ENCODE assay signal across 1 cellular context in genomic region chr1:55955237-55955636, GRCh38.
TF ChIP-seq lines count a peak whose summit lies in the region.

No MANE protein-coding gene starts in this region.

TF ChIP-seq in IMR-90, 13 proteins besides CTCF, POLR2A, EP300 and RAD21 (continued from another document):
- TF ChIP-seq MAFK (IDR thresholded peaks at IDR 0.05; ENCODE audit: low read depth, low read length) (no peak), RFX5 (IDR thresholded peaks at IDR 0.05; ENCODE audit: low read depth, low read length) (no peak), CHD1 (IDR thresholded peaks at IDR 0.05; ENCODE audit: low read depth, low read length) (no peak), MAZ (IDR thresholded peaks at IDR 0.05; ENCODE audit: borderline replicate concordance, low read depth, low read length) (no peak), FOS (IDR thresholded peaks at IDR 0.05; ENCODE audit: low read depth, low read length) (no peak)
